In genomic region chr20:58896820-58897219, GRCh38 we compare ENCODE assay signal across 16 cellular contexts. TPM values are rescaled to one million over a fixed set of nuclear protein-coding genes. Genes with fewer than 3 reads are reported as not detected.
DNase-seq lines count a peak whose midpoint lies in the region; ATAC-seq, FAIRE-seq and TF ChIP-seq lines count a peak whose summit lies in the region.
"Had no signal": no experiment of that assay in that cellular context is flagged by ENCODE, and none has a peak within 500 bp of the region (broad histone marks: within the 10 kb centered on the region; RNA-seq: fewer than 3 reads in every experiment).

No MANE protein-coding gene starts in this region.

- H3K36me3 ChIP-seq in CD8-positive, alpha-beta T cell (ENCODE audit: insufficient read depth, low read length) = peaks cover 6% of the 10 kb centered on the region
- H3K36me3 ChIP-seq in neural progenitor cell (no peaks in the 10 kb centered on the region), spleen (peaks cover 0 to 63% (median 10%) of the 10 kb centered on the region in 6 donors)

- peaks cover 100% of the 10 kb centered on the region for H3K79me2 ChIP-seq in neural progenitor cell (ENCODE audit: low read depth)

- H3K4me1 ChIP-seq in CD8-positive, alpha-beta T cell (ENCODE audit: insufficient read depth, low read length) = peaks cover 48% of the 10 kb centered on the region
- H3K4me1 ChIP-seq in neural progenitor cell (peaks cover 85% of the 10 kb centered on the region), spleen (peaks cover 60 to 94% (median 84%) of the 10 kb centered on the region in 6 donors)

- peaks cover 86% of the 10 kb centered on the region for H3K4me1 Mint-ChIP-seq in CD8-positive, alpha-beta T cell (ENCODE audit: low read depth)
- H3K4me1 Mint-ChIP-seq in neural progenitor cell = peaks cover 80% of the 10 kb centered on the region

- H3K9ac ChIP-seq in neural progenitor cell = no peak overlapping the region

- no peaks in the 10 kb centered on the region for H3K9me3 ChIP-seq in CD8-positive, alpha-beta T cell (ENCODE audit: low read length)
- H3K9me3 ChIP-seq in neural progenitor cell (ENCODE audit: low read depth) (no peaks in the 10 kb centered on the region), spleen (no peaks in the 10 kb centered on the region)

- no peak for DNase-seq in CD8-positive, alpha-beta T cell
- DNase-seq in HTR-8/SVneo (ENCODE audit: insufficient read length, low spot score) (no peak), dorsolateral prefrontal cortex (no peak), neural progenitor cell (ENCODE audit: low spot score) (no peak), hepatic stellate cell (ENCODE audit: low spot score) (no peak), medulla oblongata (ENCODE audit: extremely low spot score) (no peak), spleen (no peak)
- DNase-seq in effector CD8-positive, alpha-beta T cell (lab: John Stamatoyannopoulos, UW) = no peak
- DNase-seq: activated T-cell treated with anti-CD3 and anti-CD28 coated beads, Interleukin-2, amount 50 U/mL, for 48 hours; Kasumi-1; NCI-H446; PC-9 had no signal

- POLR2A ChIA-PET in CD8-positive, alpha-beta T cell (lab: Charles Lee) = interaction anchor here (1.1 to 1.2 kb wide), 2 partner anchors 9 to 96 kb away, joined by 3 to 4 read pairs; no protein-coding TSS in a partner anchor

- peak; percentile 82 for FAIRE-seq in HTR-8/SVneo (lab: Jason Lieb, UNC)
- FAIRE-seq: bronchial epithelial cell, endometrium had no signal

- peak overlapping the region; percentile 88 for H3K27ac Mint-ChIP-seq in CD8-positive, alpha-beta T cell
- H3K27ac Mint-ChIP-seq in neural progenitor cell = no peak overlapping the region

- no peak overlapping the region for H2AFZ ChIP-seq in neural progenitor cell (replicated peaks)
- H2AFZ ChIP-seq: PC-9 had no signal

- peak overlapping the region; percentile 68 for H3K4me2 ChIP-seq in neural progenitor cell
- H3K4me2 ChIP-seq: PC-9 had no signal

- H3K4me3 Mint-ChIP-seq in CD8-positive, alpha-beta T cell = no peak overlapping the region
- H3K4me3 Mint-ChIP-seq in neural progenitor cell = no peak overlapping the region

- WGBS in spleen, 5 donors = 68 to 81% (median 70%) methylated on average over 3 of the region's 3 CpGs

- ATAC-seq in CD8-positive, alpha-beta T cell = no peak
- ATAC-seq: sciatic nerve had no signal

- H3K27me3 ChIP-seq in CD8-positive, alpha-beta T cell (ENCODE audit: insufficient read depth, low read length) = no peaks in the 10 kb centered on the region
- H3K27me3 ChIP-seq in dorsolateral prefrontal cortex (no peaks in the 10 kb centered on the region), neural progenitor cell (no peaks in the 10 kb centered on the region), spleen (replicated peaks in 1 of 7) (no peaks in the 10 kb centered on the region)

- H3K27ac ChIP-seq in CD8-positive, alpha-beta T cell (ENCODE audit: low read depth, low read length) = no peak overlapping the region
- H3K27ac ChIP-seq in dorsolateral prefrontal cortex = peak overlapping the region in 32 of 59 donors; percentile 1 to 96 (median 52)
- H3K27ac ChIP-seq in neural progenitor cell = no peak overlapping the region
- peak overlapping the region in 2 of 8 donors; percentile 37 to 40 for H3K27ac ChIP-seq in spleen
- H3K27ac ChIP-seq: PC-9 had no signal

- H3F3A ChIP-seq in neural progenitor cell (ENCODE audit: low read depth) = peaks cover 67% of the 10 kb centered on the region

- no peaks in the 10 kb centered on the region for H3K27me3 Mint-ChIP-seq in CD8-positive, alpha-beta T cell (ENCODE audit: low read depth)
- H3K27me3 Mint-ChIP-seq in neural progenitor cell (ENCODE audit: insufficient read depth, low read depth) = peaks cover 6% of the 10 kb centered on the region

- peaks cover 94% of the 10 kb centered on the region for H4K20me1 ChIP-seq in neural progenitor cell (ENCODE audit: low read depth)

- intact Hi-C loops in CD8-positive, alpha-beta T cell (cut with DNase I, micrococcal nuclease) = loop anchor here in 1 of 2 experiments (10.0 kb wide), 1 partner anchor 1038 kb away; the partner anchor contains the start of gene SYCP2
- intact Hi-C loops in dorsolateral prefrontal cortex (cut with DNase I) (no loop called here), spleen (cut with DNase I; ENCODE audit: low total_unique reads) (loop anchor here (10.0 kb wide), 1 partner anchor 108 kb away; the partner anchor contains the start of gene CTSZ)

- no peak for TF ChIP-seq POLR2A in spleen (IDR thresholded peaks at IDR 0.05)

- H3K36me3 Mint-ChIP-seq in CD8-positive, alpha-beta T cell = peaks cover 73% of the 10 kb centered on the region
- H3K36me3 Mint-ChIP-seq in neural progenitor cell = peaks cover 17% of the 10 kb centered on the region

- CTCF ChIA-PET in CD8-positive, alpha-beta T cell (lab: Charles Lee) = interaction anchor here (0.7 kb wide), 1 partner anchor 312 kb away, joined by 3 read pairs; no protein-coding TSS in a partner anchor

- H3K4me3 ChIP-seq in CD8-positive, alpha-beta T cell (ENCODE audit: low read depth, low read length) = no peak overlapping the region
- peak overlapping the region in 15 of 59 donors; percentile 7 to 81 (median 17) for H3K4me3 ChIP-seq in dorsolateral prefrontal cortex
- H3K4me3 ChIP-seq in neural progenitor cell = no peak overlapping the region
- H3K4me3 ChIP-seq in spleen = no peak overlapping the region
- H3K4me3 ChIP-seq: PC-9 had no signal

- no peak for TF ChIP-seq CTCF in CD8-positive, alpha-beta T cell (IDR thresholded peaks at IDR 0.05)
- no peak for TF ChIP-seq CTCF in dorsolateral prefrontal cortex (IDR thresholded peaks at IDR 0.05 in 54 of 56, conservative IDR thresholded peaks at IDR 0.05 in 2 of 56; ENCODE audit: low read depth in 1 of 56, partially characterized antibody in 56 of 56)
- TF ChIP-seq CTCF in neural progenitor cell (IDR thresholded peaks at IDR 0.05) = no peak
- no peak for TF ChIP-seq CTCF in spleen (IDR thresholded peaks at IDR 0.05 in 8 of 11, conservative IDR thresholded peaks at IDR 0.05 in 3 of 11)

- H3K9me3 Mint-ChIP-seq in CD8-positive, alpha-beta T cell = no peaks in the 10 kb centered on the region
- no peaks in the 10 kb centered on the region for H3K9me3 Mint-ChIP-seq in neural progenitor cell

RNA-seq across cellular contexts. Expression of gene GNAS, which starts 44.3 kb away (rescaled TPM):
- total RNA-seq in CD8-positive, alpha-beta T cell = 1,000 to 10,000 TPM; 1,064 to 1,097 TPM
- total RNA-seq in dorsolateral prefrontal cortex (1,000 to 10,000 TPM in 119 of 120 experiments, 100 to 1,000 TPM in 1; 843 to 2,758 (median 1,845) TPM), neural progenitor cell (ENCODE audit: low replicate concordance) (794 and 973 TPM in 2 replicates), spleen (100 to 1,000 TPM; 745 to 849 (median 769) TPM)
- 100 to 1,000 TPM; 722 to 854 (median 771) TPM for polyA plus RNA-seq in spleen

RNA-seq across cellular contexts. Expression of gene GNAS-AS1, which starts 46.1 kb away (rescaled TPM):
- under 1 TPM in 1 of 2 experiments, not detected in 1; 0.28 TPM for total RNA-seq in CD8-positive, alpha-beta T cell
- total RNA-seq in dorsolateral prefrontal cortex (1 to 10 TPM in 36 of 120 experiments, under 1 TPM in 76, not detected in 8; 0.19 to 2.7 (median 0.78) TPM), neural progenitor cell (ENCODE audit: low replicate concordance) (5.8 and 6.4 TPM in 2 replicates), spleen (1 to 10 TPM in 2 of 7 donors, under 1 TPM in 3, not detected in 2; 0.44 to 1.1 (median 0.70) TPM)
- polyA plus RNA-seq in spleen = under 1 TPM; 0.18 to 0.32 (median 0.22) TPM
- total RNA-seq: G401 had no signal

Comparison
In these comparisons a context has a peak if more than half of its experiments do, and no peak if none do; other contexts are left out.
1. H3K27ac ChIP-seq: peak in dorsolateral prefrontal cortex (32 of 59); none in CD8-positive, alpha-beta T cell (single experiment) and neural progenitor cell (single experiment).